1 cellular context compared by ENCODE assay signal in genomic region chr1:192805832-192806323, GRCh38.
TF ChIP-seq lines count a peak whose summit lies in the region.

No MANE protein-coding gene starts in this region.

TF ChIP-seq in HepG2, 621 proteins besides CTCF, POLR2A, EP300 and RAD21 (continued from another document):
- TF ChIP-seq, protein P1, sequence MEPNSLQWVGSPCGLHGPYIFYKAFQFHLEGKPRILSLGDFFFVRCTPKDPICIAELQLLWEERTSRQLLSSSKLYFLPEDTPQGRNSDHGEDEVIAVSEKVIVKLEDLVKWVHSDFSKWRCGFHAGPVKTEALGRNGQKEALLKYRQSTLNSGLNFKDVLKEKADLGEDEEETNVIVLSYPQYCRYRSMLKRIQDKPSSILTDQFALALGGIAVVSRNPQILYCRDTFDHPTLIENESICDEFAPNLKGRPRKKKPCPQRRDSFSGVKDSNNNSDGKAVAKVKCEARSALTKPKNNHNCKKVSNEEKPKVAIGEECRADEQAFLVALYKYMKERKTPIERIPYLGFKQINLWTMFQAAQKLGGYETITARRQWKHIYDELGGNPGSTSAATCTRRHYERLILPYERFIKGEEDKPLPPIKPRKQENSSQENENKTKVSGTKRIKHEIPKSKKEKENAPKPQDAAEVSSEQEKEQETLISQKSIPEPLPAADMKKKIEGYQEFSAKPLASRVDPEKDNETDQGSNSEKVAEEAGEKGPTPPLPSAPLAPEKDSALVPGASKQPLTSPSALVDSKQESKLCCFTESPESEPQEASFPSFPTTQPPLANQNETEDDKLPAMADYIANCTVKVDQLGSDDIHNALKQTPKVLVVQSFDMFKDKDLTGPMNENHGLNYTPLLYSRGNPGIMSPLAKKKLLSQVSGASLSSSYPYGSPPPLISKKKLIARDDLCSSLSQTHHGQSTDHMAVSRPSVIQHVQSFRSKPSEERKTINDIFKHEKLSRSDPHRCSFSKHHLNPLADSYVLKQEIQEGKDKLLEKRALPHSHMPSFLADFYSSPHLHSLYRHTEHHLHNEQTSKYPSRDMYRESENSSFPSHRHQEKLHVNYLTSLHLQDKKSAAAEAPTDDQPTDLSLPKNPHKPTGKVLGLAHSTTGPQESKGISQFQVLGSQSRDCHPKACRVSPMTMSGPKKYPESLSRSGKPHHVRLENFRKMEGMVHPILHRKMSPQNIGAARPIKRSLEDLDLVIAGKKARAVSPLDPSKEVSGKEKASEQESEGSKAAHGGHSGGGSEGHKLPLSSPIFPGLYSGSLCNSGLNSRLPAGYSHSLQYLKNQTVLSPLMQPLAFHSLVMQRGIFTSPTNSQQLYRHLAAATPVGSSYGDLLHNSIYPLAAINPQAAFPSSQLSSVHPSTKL (CRISPR knock-in tag; IDR thresholded peaks at IDR 0.05), result peak; percentile 62; the same call in 1 of the 2 replicates
- TF ChIP-seq SOX5 (CRISPR knock-in tag; IDR thresholded peaks at IDR 0.05; ENCODE audit: borderline replicate concordance), result peak; percentile 79
- no peak for TF ChIP-seq ETV6 (CRISPR knock-in tag; conservative IDR thresholded peaks at IDR 0.05)
- TF ChIP-seq, protein P2, sequence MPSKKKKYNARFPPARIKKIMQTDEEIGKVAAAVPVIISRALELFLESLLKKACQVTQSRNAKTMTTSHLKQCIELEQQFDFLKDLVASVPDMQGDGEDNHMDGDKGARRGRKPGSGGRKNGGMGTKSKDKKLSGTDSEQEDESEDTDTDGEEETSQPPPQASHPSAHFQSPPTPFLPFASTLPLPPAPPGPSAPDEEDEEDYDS (CRISPR knock-in tag; IDR thresholded peaks at IDR 0.05), result no peak
- no peak for TF ChIP-seq ZFYVE20 (CRISPR knock-in tag; IDR thresholded peaks at IDR 0.05; ENCODE audit: borderline replicate concordance, low read depth)
- TF ChIP-seq ZBED4 (CRISPR knock-in tag; IDR thresholded peaks at IDR 0.05; ENCODE audit: borderline replicate concordance), result no peak
- no peak for TF ChIP-seq KLF13 (CRISPR knock-in tag; IDR thresholded peaks at IDR 0.05)
- TF ChIP-seq ZNF207 (IDR thresholded peaks at IDR 0.05; ENCODE audit: borderline replicate concordance), result no peak
- no peak for TF ChIP-seq ZNF280B (CRISPR knock-in tag; IDR thresholded peaks at IDR 0.05; ENCODE audit: borderline replicate concordance)
- peak; percentile 75 for TF ChIP-seq STAG1 (CRISPR knock-in tag; IDR thresholded peaks at IDR 0.05)
- TF ChIP-seq AGO2 (optimal IDR thresholded peaks at IDR 0.05; ENCODE audit: low read depth, low read length), result no peak
- TF ChIP-seq, protein P3, sequence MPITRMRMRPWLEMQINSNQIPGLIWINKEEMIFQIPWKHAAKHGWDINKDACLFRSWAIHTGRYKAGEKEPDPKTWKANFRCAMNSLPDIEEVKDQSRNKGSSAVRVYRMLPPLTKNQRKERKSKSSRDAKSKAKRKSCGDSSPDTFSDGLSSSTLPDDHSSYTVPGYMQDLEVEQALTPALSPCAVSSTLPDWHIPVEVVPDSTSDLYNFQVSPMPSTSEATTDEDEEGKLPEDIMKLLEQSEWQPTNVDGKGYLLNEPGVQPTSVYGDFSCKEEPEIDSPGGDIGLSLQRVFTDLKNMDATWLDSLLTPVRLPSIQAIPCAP (CRISPR knock-in tag; IDR thresholded peaks at IDR 0.05; ENCODE audit: low read depth), result no peak
- peak; percentile 49 for TF ChIP-seq ARID3A (IDR thresholded peaks at IDR 0.05; ENCODE audit: low read depth, low read length)
- no peak for TF ChIP-seq THAP9 (CRISPR knock-in tag; IDR thresholded peaks at IDR 0.05; ENCODE audit: borderline replicate concordance)
- TF ChIP-seq HNRNPLL (IDR thresholded peaks at IDR 0.05; ENCODE audit: low read depth, low read length, poor library complexity, severe bottlenecking), result no peak
- TF ChIP-seq, protein P4, sequence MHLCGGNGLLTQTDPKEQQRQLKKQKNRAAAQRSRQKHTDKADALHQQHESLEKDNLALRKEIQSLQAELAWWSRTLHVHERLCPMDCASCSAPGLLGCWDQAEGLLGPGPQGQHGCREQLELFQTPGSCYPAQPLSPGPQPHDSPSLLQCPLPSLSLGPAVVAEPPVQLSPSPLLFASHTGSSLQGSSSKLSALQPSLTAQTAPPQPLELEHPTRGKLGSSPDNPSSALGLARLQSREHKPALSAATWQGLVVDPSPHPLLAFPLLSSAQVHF (CRISPR knock-in tag; IDR thresholded peaks at IDR 0.05), result no peak
- TF ChIP-seq ATAD3A (CRISPR knock-in tag; IDR thresholded peaks at IDR 0.05), result no peak
- TF ChIP-seq CREB1 (IDR thresholded peaks at IDR 0.05), result no peak
- no peak for TF ChIP-seq CREB1 (CRISPR knock-in tag; IDR thresholded peaks at IDR 0.05)
- no peak for TF ChIP-seq STAT5B (CRISPR knock-in tag; IDR thresholded peaks at IDR 0.05)
- TF ChIP-seq KMT2A (CRISPR knock-in tag; IDR thresholded peaks at IDR 0.05), result no peak
TF ChIP-seq in HepG2: peak in this region for 20.
